Comparison of ENCODE assay signal across 26 cellular contexts in genomic region chr17:17467021-17467420, GRCh38.
DNase-seq lines count a peak whose midpoint lies in the region; ATAC-seq and TF ChIP-seq lines count a peak whose summit lies in the region.
"Had no signal": no experiment of that assay in that cellular context is flagged by ENCODE, and none has a peak within 500 bp of the region (broad histone marks: within the 10 kb centered on the region; RNA-seq: fewer than 3 reads in every experiment).

No MANE protein-coding gene starts in this region.

- TF ChIP-seq CTCF in WERI-Rb-1 (IDR thresholded peaks at IDR 0.05; ENCODE audit: low read depth, low read length), result no peak

- H3K36me3 ChIP-seq in WERI-Rb-1, result no peaks in the 10 kb centered on the region
- H3K36me3 ChIP-seq: left ventricle myocardium inferior, tibial artery had no signal

- no peak overlapping the region for H3K4me3 ChIP-seq in WERI-Rb-1 (ENCODE audit: low read depth, low read length)
- H3K4me3 ChIP-seq: left ventricle myocardium inferior, tibial artery had no signal

- DNase-seq in DMS 273 (lab: John Stamatoyannopoulos, UW; ENCODE audit: unreplicated experiment), result peak; percentile 38
- no peak for DNase-seq in DMS 273 treated with DMSO at 0.1 percent for 48 hours (lab: John Stamatoyannopoulos, UW)
- peak; percentile 72 for DNase-seq in WERI-Rb-1
- peak; percentile 23 for DNase-seq in midbrain (lab: John Stamatoyannopoulos, UW)
- no peak for DNase-seq in GF-D8 (lab: John Stamatoyannopoulos, UW)
- no peak for DNase-seq in stimulated activated CD4-positive, alpha-beta T cell treated with anti-CD3 and anti-CD28 coated beads, Interleukin-12 subunit alpha, Interleukin-12 subunit beta, amount 100 ng/mL, for 4 hours
- DNase-seq in cortex of kidney (lab: John Stamatoyannopoulos, UW), result no peak
- DNase-seq: activated CD4-positive, alpha-beta T cell treated with anti-CD3 and anti-CD28 coated beads, Interleukin-2, amount 10 ng/mL, durations not matched to agents 24 days and 14 days; activated effector memory CD4-positive, alpha-beta T cell treated with anti-CD3 and anti-CD28 coated beads, Interleukin-2, amount 50 U/mL, for 16 hours; activated T-cell treated with anti-CD3 and anti-CD28 coated beads, Interleukin-2, amount 50 U/mL, for 1 hour; aorta; COR-L47; DND-41; endodermal cell; islet precursor cell; left ventricle myocardium inferior; mesendoderm; naive B cell; NCI-H187; SIG-M5; stimulated activated CD4-positive, alpha-beta T cell treated with anti-CD3 and anti-CD28 coated beads, Interleukin-15, amount 100 ng/mL, for 24 hours; stimulated activated CD4-positive, alpha-beta T cell treated with anti-CD3 and anti-CD28 coated beads, Interleukin-4, amount 100 ng/mL, for 4 hours; tibial artery had no signal

- peak overlapping the region; percentile 69 for H3K27ac ChIP-seq in WERI-Rb-1
- H3K27ac ChIP-seq: 22Rv1, C4-2B, left ventricle myocardium inferior, tibial artery had no signal

- H3K9me3 ChIP-seq in WERI-Rb-1 (ENCODE audit: severe bottlenecking), result peaks cover 4% of the 10 kb centered on the region
- H3K9me3 ChIP-seq: left ventricle myocardium inferior, tibial artery had no signal

- no peaks in the 10 kb centered on the region for H3K27me3 ChIP-seq in WERI-Rb-1 (ENCODE audit: insufficient read depth, low read depth, severe bottlenecking)

- ATAC-seq in HG02571 (IDR thresholded peaks at IDR 0.05; ENCODE audit: unreplicated experiment), result no peak

Comparison
In these comparisons a context has a peak if more than half of its experiments do, and no peak if none do; other contexts are left out.
1. DNase-seq: peak in DMS 273 (single experiment), WERI-Rb-1 (single experiment) and midbrain (single experiment); none in DMS 273 treated with DMSO at 0.1 percent for 48 hours (single experiment), GF-D8 (single experiment), stimulated activated CD4-positive, alpha-beta T cell treated with anti-CD3 and anti-CD28 coated beads, Interleukin-12 subunit alpha, Interleukin-12 subunit beta, amount 100 ng/mL, for 4 hours (single experiment) and cortex of kidney (single experiment).